14 cellular contexts compared by ENCODE assay signal in the genomic region with DNA sequence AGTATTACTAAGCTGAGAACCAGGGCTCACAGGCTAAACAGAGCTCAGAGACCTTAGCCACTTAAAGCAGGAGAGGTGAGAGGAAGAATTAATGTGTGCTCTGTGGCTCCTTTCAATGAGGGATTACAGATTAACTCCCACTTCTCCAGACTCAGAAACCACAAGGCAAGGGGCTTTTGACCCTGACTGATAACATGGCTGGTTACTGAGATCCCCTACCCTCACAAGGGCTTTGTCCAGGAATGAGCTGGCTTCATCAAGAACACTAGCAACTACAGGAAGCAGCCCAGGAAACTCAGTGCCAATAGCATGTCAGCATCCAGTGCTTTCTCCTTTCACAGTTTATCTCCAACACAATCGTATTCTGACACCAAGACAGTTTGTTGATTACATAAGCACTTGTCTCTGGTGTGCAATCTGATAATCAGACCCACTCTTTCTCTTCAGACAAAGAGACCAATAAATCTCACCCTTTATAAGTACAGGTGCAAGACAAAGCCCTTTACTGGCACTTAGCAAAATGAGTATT. TPM values are rescaled to one million over a fixed set of nuclear protein-coding genes. Genes with fewer than 3 reads are reported as not detected.
DNase-seq lines count a peak whose midpoint lies in the region; ATAC-seq and TF ChIP-seq lines count a peak whose summit lies in the region.
"Had no signal": no experiment of that assay in that cellular context is flagged by ENCODE, and none has a peak within 500 bp of the region (broad histone marks: within the 10 kb centered on the region; RNA-seq: fewer than 3 reads in every experiment).

No MANE protein-coding gene starts in this region.

- CTCF ChIA-PET in HEK293T (lab: Yijun Ruan, JAX): interaction anchor here (1.0 kb wide), 1 partner anchor 99 kb away, joined by 4 read pairs; no protein-coding TSS in a partner anchor
- CTCF ChIA-PET in activated CD4-positive, alpha-beta memory T cell treated with anti-CD3 and anti-CD28 coated beads, Interleukin-2, amount 10 ng/mL, durations not matched to agents 7 days and 5 days (lab: Charles Lee): interaction anchor here (1.1 to 2.2 kb wide), 3 partner anchors 9 to 99 kb away, joined by 3 to 11 read pairs (median 3); no protein-coding TSS in a partner anchor

- peaks cover 4 to 80% (median 29%) of the 10 kb centered on the region in 4 donors for H3K36me3 ChIP-seq in sigmoid colon

- H3K4me1 ChIP-seq in sigmoid colon: no peaks in the 10 kb centered on the region
- H3K4me1 ChIP-seq: foreskin keratinocyte had no signal

- H3K4me1 Mint-ChIP-seq in activated CD4-positive, alpha-beta memory T cell treated with anti-CD3 and anti-CD28 coated beads, Interleukin-2, amount 10 ng/mL, durations not matched to agents 7 days and 5 days: peaks cover 8% of the 10 kb centered on the region
- H3K4me1 Mint-ChIP-seq: mesothelial cell of epicardium had no signal

- H3K36me3 Mint-ChIP-seq in activated CD4-positive, alpha-beta memory T cell treated with anti-CD3 and anti-CD28 coated beads, Interleukin-2, amount 10 ng/mL, durations not matched to agents 7 days and 5 days (ENCODE audit: low read depth): peaks cover 5% of the 10 kb centered on the region

- no peak overlapping the region for H3K27ac Mint-ChIP-seq in activated CD4-positive, alpha-beta memory T cell treated with anti-CD3 and anti-CD28 coated beads, Interleukin-2, amount 10 ng/mL, durations not matched to agents 7 days and 5 days
- H3K27ac Mint-ChIP-seq: CD4-positive, alpha-beta T cell; mesothelial cell of epicardium had no signal

- 30 to 42% methylated on average over 1 of the region's 1 CpG for WGBS in sigmoid colon, 2 donors

- peak; percentile 45 for ATAC-seq in HG02981 (IDR thresholded peaks at IDR 0.05; ENCODE audit: unreplicated experiment)
- no peak for ATAC-seq in HG02623 (IDR thresholded peaks at IDR 0.05; ENCODE audit: unreplicated experiment)
- ATAC-seq: foreskin keratinocyte had no signal

- no peak for TF ChIP-seq CTCF in sigmoid colon (IDR thresholded peaks at IDR 0.05)

- POLR2A ChIA-PET in HEK293T (lab: Yijun Ruan, JAX): no interaction called here
- POLR2A ChIA-PET in activated CD4-positive, alpha-beta memory T cell treated with anti-CD3 and anti-CD28 coated beads, Interleukin-2, amount 10 ng/mL, durations not matched to agents 7 days and 5 days (lab: Charles Lee): interaction anchor here (1.3 kb wide), 1 partner anchor 103 kb away, joined by 4 read pairs; a partner anchor contains a TSS

- no peak overlapping the region for H3K4me3 Mint-ChIP-seq in activated CD4-positive, alpha-beta memory T cell treated with anti-CD3 and anti-CD28 coated beads, Interleukin-2, amount 10 ng/mL, durations not matched to agents 7 days and 5 days
- H3K4me3 Mint-ChIP-seq: CD4-positive, alpha-beta T cell; mesothelial cell of epicardium had no signal

- no peak for TF ChIP-seq EP300 in sigmoid colon (IDR thresholded peaks at IDR 0.05)

- no peaks in the 10 kb centered on the region for H3K27me3 ChIP-seq in sigmoid colon
- H3K27me3 ChIP-seq: foreskin keratinocyte had no signal

- H3K9me3 Mint-ChIP-seq in activated CD4-positive, alpha-beta memory T cell treated with anti-CD3 and anti-CD28 coated beads, Interleukin-2, amount 10 ng/mL, durations not matched to agents 7 days and 5 days: no peaks in the 10 kb centered on the region
- H3K9me3 Mint-ChIP-seq: CD4-positive, alpha-beta T cell; mesothelial cell of epicardium had no signal

- no peak for TF ChIP-seq POLR2A in sigmoid colon (IDR thresholded peaks at IDR 0.05)

- H3K9me3 ChIP-seq in sigmoid colon: no peaks in the 10 kb centered on the region

- peak; percentile 46 for DNase-seq in DMS79 treated with DMSO at 0.1 percent for 48 hours (lab: John Stamatoyannopoulos, UW)
- peak; percentile 92 for DNase-seq in NCI-H82 treated with DMSO at 0.1 percent for 48 hours (lab: John Stamatoyannopoulos, UW; ENCODE audit: unreplicated experiment)
- DNase-seq in iris pigment epithelial cell (ENCODE audit: low read depth): peak; percentile 40
- DNase-seq in HEK293T (ENCODE audit: extremely low spot score): no peak
- DNase-seq in sigmoid colon: no peak
- DNase-seq in activated CD4-positive, alpha-beta memory T cell treated with anti-CD3 and anti-CD28 coated beads, Interleukin-2, amount 10 ng/mL, durations not matched to agents 7 days and 5 days: no peak
- DNase-seq: CD4-positive, alpha-beta T cell; foreskin keratinocyte; NCI-H1694 treated with DMSO at 0.1 percent for 48 hours; SW 1271 had no signal

- intact Hi-C loops in sigmoid colon (cut with DNase I): loop anchor here (10.0 kb wide), 1 partner anchor 279 kb away; no protein-coding TSS in a partner anchor

- no peak overlapping the region for H3K4me3 ChIP-seq in sigmoid colon
- H3K4me3 ChIP-seq: skin epidermis had no signal

- H3K27ac ChIP-seq in sigmoid colon: no peak overlapping the region
- H3K27ac ChIP-seq: foreskin keratinocyte, skin epidermis had no signal

- no peaks in the 10 kb centered on the region for H3K27me3 Mint-ChIP-seq in activated CD4-positive, alpha-beta memory T cell treated with anti-CD3 and anti-CD28 coated beads, Interleukin-2, amount 10 ng/mL, durations not matched to agents 7 days and 5 days
- H3K27me3 Mint-ChIP-seq: CD4-positive, alpha-beta T cell had no signal

TF ChIP-seq in HEK293T, 16 proteins besides CTCF, POLR2A, EP300 and RAD21:
- no peak for TF ChIP-seq LEF1 (IDR thresholded peaks at IDR 0.05; ENCODE audit: borderline replicate concordance)
- TF ChIP-seq ARNT (IDR thresholded peaks at IDR 0.05): no peak
- no peak for TF ChIP-seq TARDBP (IDR thresholded peaks at IDR 0.05)
- TF ChIP-seq FOXA1 (IDR thresholded peaks at IDR 0.05): no peak
- no peak for TF ChIP-seq ZNF384 (IDR thresholded peaks at IDR 0.05)
- TF ChIP-seq CTBP1 (IDR thresholded peaks at IDR 0.05; ENCODE audit: borderline replicate concordance): no peak
- TF ChIP-seq FOXK2 (IDR thresholded peaks at IDR 0.05): no peak
- TF ChIP-seq SUZ12 (IDR thresholded peaks at IDR 0.05): no peak
- no peak for TF ChIP-seq L3MBTL2 (conservative IDR thresholded peaks at IDR 0.05)

RNA-seq across cellular contexts. Expression of a gene that starts 38.8 kb away (rescaled TPM):
- 10 to 100 TPM; 33.2 to 50.4 (median 39.8) TPM for total RNA-seq in sigmoid colon
- 10 to 100 TPM; 25.6 to 88.3 (median 69.6) TPM for polyA plus RNA-seq in sigmoid colon
- 10 to 100 TPM; 21.4 to 22.9 TPM for total RNA-seq in activated CD4-positive, alpha-beta memory T cell treated with anti-CD3 and anti-CD28 coated beads, Interleukin-2, amount 10 ng/mL, durations not matched to agents 7 days and 5 days

Comparison
In these comparisons a context has a peak if more than half of its experiments do, and no peak if none do; other contexts are left out.
1. DNase-seq: peak in DMS79 treated with DMSO at 0.1 percent for 48 hours (single experiment), NCI-H82 treated with DMSO at 0.1 percent for 48 hours (single experiment) and iris pigment epithelial cell (single experiment); none in HEK293T (single experiment), sigmoid colon (single experiment) and activated CD4-positive, alpha-beta memory T cell treated with anti-CD3 and anti-CD28 coated beads, Interleukin-2, amount 10 ng/mL, durations not matched to agents 7 days and 5 days (single experiment).